Comparison of ENCODE assay signal across 1 cellular context in the genomic region with DNA sequence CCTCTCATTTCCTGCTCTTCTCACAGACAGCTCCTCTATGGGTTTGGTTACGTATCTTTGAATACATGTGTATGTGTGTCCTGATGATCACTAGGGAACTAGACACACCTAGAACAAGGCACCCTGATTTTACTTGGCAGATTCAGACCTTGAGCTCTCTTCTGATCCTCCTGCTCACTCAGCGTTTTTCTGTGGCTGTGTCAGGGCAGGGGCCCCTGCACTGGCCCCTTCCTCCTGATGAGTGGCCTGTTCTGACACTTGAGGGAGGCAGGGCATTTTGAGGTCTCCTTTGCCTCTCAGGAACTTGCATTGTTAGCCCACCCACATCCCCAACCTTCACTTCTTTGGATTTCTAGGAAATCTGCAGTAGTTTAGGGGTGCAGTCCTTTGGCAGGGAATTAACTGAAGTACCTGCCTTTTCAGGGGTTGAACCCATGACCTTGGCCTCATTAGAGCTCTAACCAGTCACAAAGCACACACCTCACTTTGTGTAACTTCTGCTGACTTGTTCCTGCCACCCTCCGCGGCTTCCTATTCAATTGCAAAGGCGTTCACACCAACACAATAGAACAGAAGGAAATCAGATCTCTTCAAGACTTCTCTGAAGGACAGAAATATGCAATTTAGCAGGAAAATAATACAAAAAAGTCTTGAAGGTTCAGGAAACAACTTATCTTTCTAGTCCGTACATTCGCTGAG.
TF ChIP-seq lines count a peak whose summit lies in the region.

No MANE protein-coding gene starts in this region.

TF ChIP-seq in H1, 55 proteins besides CTCF, POLR2A, EP300 and RAD21:
- TF ChIP-seq SP4 (IDR thresholded peaks at IDR 0.05; ENCODE audit: low read length) (no peak), RNF2 (IDR thresholded peaks at IDR 0.05; ENCODE audit: borderline replicate concordance, low read depth, low read length, missing control alignments, poor library complexity, severe bottlenecking) (no peak), SAP30 (IDR thresholded peaks at IDR 0.05; ENCODE audit: insufficient read depth, insufficient replicate concordance, low read length) (no peak), NANOG (IDR thresholded peaks at IDR 0.05; ENCODE audit: insufficient read depth, low read depth, low read length, poor library complexity, severe bottlenecking) (peak; percentile 43), GABPA (IDR thresholded peaks at IDR 0.05; ENCODE audit: borderline replicate concordance, insufficient read depth, low read length) (no peak), SIRT6 (IDR thresholded peaks at IDR 0.05; ENCODE audit: low read length) (no peak), HDAC6 (IDR thresholded peaks at IDR 0.05; ENCODE audit: low read depth, low read length) (no peak), CHD1 (IDR thresholded peaks at IDR 0.05; ENCODE audit: low read depth, low read length) (no peak), SUZ12 (IDR thresholded peaks at IDR 0.05; ENCODE audit: low read length) (no peak), GTF2F1 (IDR thresholded peaks at IDR 0.05; ENCODE audit: borderline replicate concordance, low read depth, low read length) (no peak), RXRA (IDR thresholded peaks at IDR 0.05; ENCODE audit: insufficient read depth, low read depth, low read length) (0 out of 2 replicates have a peak, but pooled peaks have one; percentile 58), CBX8 (IDR thresholded peaks at IDR 0.05; ENCODE audit: borderline replicate concordance, low read depth, low read length) (no peak), SIX5 (IDR thresholded peaks at IDR 0.05; ENCODE audit: low read depth, low read length) (no peak), CEBPB (IDR thresholded peaks at IDR 0.05; ENCODE audit: low read depth, low read length) (no peak), FOSL1 (IDR thresholded peaks at IDR 0.05; ENCODE audit: insufficient read depth, low read depth, low read length) (no peak), ZNF274 (IDR thresholded peaks at IDR 0.05; ENCODE audit: borderline replicate concordance, extremely low read depth, low read length) (no peak), E2F6 (IDR thresholded peaks at IDR 0.05) (no peak), SP1 (IDR thresholded peaks at IDR 0.05; ENCODE audit: low read depth, low read length) (peak; percentile 39; the same call in 1 of the 2 replicates), POU5F1 (IDR thresholded peaks at IDR 0.05; ENCODE audit: low read depth, low read length) (no peak), KDM4A (IDR thresholded peaks at IDR 0.05; ENCODE audit: low read depth, low read length, severe bottlenecking) (no peak), PHF8 (conservative IDR thresholded peaks at IDR 0.05; ENCODE audit: low read depth, low read length) (no peak), TCF12 (IDR thresholded peaks at IDR 0.05; ENCODE audit: low read depth, low read length) (0 out of 2 replicates have a peak, but pooled peaks have one; percentile 34), MAX (IDR thresholded peaks at IDR 0.05) (no peak), RFX5 (IDR thresholded peaks at IDR 0.05; ENCODE audit: borderline replicate concordance, low read depth, low read length) (no peak), JUND (IDR thresholded peaks at IDR 0.05; ENCODE audit: low read length) (no peak), EGR1 (IDR thresholded peaks at IDR 0.05; ENCODE audit: borderline replicate concordance, low read depth, low read length) (no peak), MAFK (IDR thresholded peaks at IDR 0.05; ENCODE audit: low read depth, low read length) (peak; percentile 72), BRCA1 (IDR thresholded peaks at IDR 0.05; ENCODE audit: low read depth, low read length) (no peak), TBP (IDR thresholded peaks at IDR 0.05; ENCODE audit: low read depth, low read length) (no peak), BACH1 (IDR thresholded peaks at IDR 0.05; ENCODE audit: low read length) (no peak), KDM5A (IDR thresholded peaks at IDR 0.05; ENCODE audit: low read length) (no peak), TAF1 (IDR thresholded peaks at IDR 0.05; ENCODE audit: low read depth, low read length) (no peak), SP2 (IDR thresholded peaks at IDR 0.05; ENCODE audit: low read length) (no peak), HDAC2 (IDR thresholded peaks at IDR 0.05; ENCODE audit: borderline replicate concordance in 1 of 2, low read depth in 2 of 2, low read length in 2 of 2) (no peak), ASH2L (IDR thresholded peaks at IDR 0.05; ENCODE audit: low read length) (peak; percentile 14), BCL11A (IDR thresholded peaks at IDR 0.05; ENCODE audit: low read depth in 2 of 2, low read length in 2 of 2) (no peak), EZH2 (IDR thresholded peaks at IDR 0.05; ENCODE audit: low read depth, low read length, severe bottlenecking) (no peak), NRF1 (IDR thresholded peaks at IDR 0.05; ENCODE audit: low read depth, low read length) (no peak), CREB1 (IDR thresholded peaks at IDR 0.05) (0 out of 2 replicates have a peak, but pooled peaks have one; percentile 25), USF2 (IDR thresholded peaks at IDR 0.05; ENCODE audit: low read length) (no peak), POLR2AphosphoS5 (IDR thresholded peaks at IDR 0.05; ENCODE audit: low read depth, low read length) (0 out of 2 replicates have a peak, but pooled peaks have one; percentile 50), SIN3A (conservative IDR thresholded peaks at IDR 0.05 in 1 of 2, IDR thresholded peaks at IDR 0.05 in 1 of 2; ENCODE audit: low read depth in 1 of 2, low read length in 2 of 2) (0 out of 4 replicates have a peak, but pooled peaks of 1 of the 2 experiments have one; percentile 31), CHD2 (IDR thresholded peaks at IDR 0.05; ENCODE audit: low read length) (no peak), KDM1A (IDR thresholded peaks at IDR 0.05; ENCODE audit: borderline replicate concordance, low read length) (0 out of 2 replicates have a peak, but pooled peaks have one; percentile 31), ATF3 (IDR thresholded peaks at IDR 0.05; ENCODE audit: insufficient read depth, low read depth, low read length) (no peak), JUN (IDR thresholded peaks at IDR 0.05; ENCODE audit: low read depth, low read length) (no peak), CTBP2 (IDR thresholded peaks at IDR 0.05; ENCODE audit: borderline replicate concordance, insufficient read depth, insufficient read length, low read length) (no peak), ATF2 (IDR thresholded peaks at IDR 0.05; ENCODE audit: low read length) (no peak), SRF (IDR thresholded peaks at IDR 0.05; ENCODE audit: low read depth, low read length) (no peak), TAF7 (optimal IDR thresholded peaks at IDR 0.05; ENCODE audit: borderline replicate concordance, low read depth, low read length) (no peak), RBBP5 (IDR thresholded peaks at IDR 0.05; ENCODE audit: borderline replicate concordance, low read depth, low read length) (no peak)
- TF ChIP-seq, protein P1, sequence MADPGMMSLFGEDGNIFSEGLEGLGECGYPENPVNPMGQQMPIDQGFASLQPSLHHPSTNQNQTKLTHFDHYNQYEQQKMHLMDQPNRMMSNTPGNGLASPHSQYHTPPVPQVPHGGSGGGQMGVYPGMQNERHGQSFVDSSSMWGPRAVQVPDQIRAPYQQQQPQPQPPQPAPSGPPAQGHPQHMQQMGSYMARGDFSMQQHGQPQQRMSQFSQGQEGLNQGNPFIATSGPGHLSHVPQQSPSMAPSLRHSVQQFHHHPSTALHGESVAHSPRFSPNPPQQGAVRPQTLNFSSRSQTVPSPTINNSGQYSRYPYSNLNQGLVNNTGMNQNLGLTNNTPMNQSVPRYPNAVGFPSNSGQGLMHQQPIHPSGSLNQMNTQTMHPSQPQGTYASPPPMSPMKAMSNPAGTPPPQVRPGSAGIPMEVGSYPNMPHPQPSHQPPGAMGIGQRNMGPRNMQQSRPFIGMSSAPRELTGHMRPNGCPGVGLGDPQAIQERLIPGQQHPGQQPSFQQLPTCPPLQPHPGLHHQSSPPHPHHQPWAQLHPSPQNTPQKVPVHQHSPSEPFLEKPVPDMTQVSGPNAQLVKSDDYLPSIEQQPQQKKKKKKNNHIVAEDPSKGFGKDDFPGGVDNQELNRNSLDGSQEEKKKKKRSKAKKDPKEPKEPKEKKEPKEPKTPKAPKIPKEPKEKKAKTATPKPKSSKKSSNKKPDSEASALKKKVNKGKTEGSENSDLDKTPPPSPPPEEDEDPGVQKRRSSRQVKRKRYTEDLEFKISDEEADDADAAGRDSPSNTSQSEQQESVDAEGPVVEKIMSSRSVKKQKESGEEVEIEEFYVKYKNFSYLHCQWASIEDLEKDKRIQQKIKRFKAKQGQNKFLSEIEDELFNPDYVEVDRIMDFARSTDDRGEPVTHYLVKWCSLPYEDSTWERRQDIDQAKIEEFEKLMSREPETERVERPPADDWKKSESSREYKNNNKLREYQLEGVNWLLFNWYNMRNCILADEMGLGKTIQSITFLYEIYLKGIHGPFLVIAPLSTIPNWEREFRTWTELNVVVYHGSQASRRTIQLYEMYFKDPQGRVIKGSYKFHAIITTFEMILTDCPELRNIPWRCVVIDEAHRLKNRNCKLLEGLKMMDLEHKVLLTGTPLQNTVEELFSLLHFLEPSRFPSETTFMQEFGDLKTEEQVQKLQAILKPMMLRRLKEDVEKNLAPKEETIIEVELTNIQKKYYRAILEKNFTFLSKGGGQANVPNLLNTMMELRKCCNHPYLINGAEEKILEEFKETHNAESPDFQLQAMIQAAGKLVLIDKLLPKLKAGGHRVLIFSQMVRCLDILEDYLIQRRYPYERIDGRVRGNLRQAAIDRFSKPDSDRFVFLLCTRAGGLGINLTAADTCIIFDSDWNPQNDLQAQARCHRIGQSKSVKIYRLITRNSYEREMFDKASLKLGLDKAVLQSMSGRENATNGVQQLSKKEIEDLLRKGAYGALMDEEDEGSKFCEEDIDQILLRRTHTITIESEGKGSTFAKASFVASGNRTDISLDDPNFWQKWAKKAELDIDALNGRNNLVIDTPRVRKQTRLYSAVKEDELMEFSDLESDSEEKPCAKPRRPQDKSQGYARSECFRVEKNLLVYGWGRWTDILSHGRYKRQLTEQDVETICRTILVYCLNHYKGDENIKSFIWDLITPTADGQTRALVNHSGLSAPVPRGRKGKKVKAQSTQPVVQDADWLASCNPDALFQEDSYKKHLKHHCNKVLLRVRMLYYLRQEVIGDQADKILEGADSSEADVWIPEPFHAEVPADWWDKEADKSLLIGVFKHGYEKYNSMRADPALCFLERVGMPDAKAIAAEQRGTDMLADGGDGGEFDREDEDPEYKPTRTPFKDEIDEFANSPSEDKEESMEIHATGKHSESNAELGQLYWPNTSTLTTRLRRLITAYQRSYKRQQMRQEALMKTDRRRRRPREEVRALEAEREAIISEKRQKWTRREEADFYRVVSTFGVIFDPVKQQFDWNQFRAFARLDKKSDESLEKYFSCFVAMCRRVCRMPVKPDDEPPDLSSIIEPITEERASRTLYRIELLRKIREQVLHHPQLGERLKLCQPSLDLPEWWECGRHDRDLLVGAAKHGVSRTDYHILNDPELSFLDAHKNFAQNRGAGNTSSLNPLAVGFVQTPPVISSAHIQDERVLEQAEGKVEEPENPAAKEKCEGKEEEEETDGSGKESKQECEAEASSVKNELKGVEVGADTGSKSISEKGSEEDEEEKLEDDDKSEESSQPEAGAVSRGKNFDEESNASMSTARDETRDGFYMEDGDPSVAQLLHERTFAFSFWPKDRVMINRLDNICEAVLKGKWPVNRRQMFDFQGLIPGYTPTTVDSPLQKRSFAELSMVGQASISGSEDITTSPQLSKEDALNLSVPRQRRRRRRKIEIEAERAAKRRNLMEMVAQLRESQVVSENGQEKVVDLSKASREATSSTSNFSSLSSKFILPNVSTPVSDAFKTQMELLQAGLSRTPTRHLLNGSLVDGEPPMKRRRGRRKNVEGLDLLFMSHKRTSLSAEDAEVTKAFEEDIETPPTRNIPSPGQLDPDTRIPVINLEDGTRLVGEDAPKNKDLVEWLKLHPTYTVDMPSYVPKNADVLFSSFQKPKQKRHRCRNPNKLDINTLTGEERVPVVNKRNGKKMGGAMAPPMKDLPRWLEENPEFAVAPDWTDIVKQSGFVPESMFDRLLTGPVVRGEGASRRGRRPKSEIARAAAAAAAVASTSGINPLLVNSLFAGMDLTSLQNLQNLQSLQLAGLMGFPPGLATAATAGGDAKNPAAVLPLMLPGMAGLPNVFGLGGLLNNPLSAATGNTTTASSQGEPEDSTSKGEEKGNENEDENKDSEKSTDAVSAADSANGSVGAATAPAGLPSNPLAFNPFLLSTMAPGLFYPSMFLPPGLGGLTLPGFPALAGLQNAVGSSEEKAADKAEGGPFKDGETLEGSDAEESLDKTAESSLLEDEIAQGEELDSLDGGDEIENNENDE (IDR thresholded peaks at IDR 0.05; ENCODE audit: insufficient replicate concordance, low read length) = peak; percentile 75
